In the genomic region with DNA sequence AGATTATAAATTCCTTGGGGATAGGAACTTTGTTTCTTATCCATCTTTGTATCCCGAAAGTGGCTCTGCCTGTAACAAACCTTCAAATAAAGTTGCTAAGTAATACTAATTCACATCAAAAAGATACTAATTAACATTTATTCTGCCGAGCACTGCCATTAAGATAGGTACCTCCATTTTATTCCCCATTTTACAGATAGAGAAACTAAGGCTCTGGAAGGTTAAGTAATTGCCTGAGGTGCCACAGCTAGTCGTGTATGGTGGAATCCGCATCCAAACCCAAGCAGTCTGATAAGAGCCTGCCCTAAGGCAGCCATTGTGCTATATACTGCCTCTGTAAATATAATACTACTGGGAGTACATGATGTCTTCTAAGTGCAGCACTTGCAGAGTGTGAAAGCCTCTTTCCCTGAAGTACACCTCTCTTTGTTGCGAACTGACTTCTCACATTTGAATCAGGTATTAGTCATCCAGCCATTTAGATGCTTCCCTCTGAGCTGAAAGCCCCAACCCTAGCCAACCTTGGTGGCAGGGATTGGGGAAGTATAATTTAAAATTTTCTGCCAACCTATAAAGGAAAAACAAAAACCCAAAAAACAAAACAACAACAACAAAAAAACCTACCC, we compare ENCODE assay signal across 10 cellular contexts.
A peak's percentile ranks its signal among the peaks of the same experiment; 100 is the strongest.
DNase-seq lines count a peak whose midpoint lies in the region; ATAC-seq and TF ChIP-seq lines count a peak whose summit lies in the region.
"Had no signal": no experiment of that assay in that cellular context is flagged by ENCODE, and none has a peak within 500 bp of the region (broad histone marks: within the 10 kb centered on the region; RNA-seq: fewer than 3 reads in every experiment).

No MANE protein-coding gene starts in this region.

- H3K4me1 ChIP-seq in PC-9 (replicated peaks; ENCODE audit: insufficient read depth): peaks cover 57% of the 10 kb centered on the region

- H3K9me3 ChIP-seq in PC-9 (ENCODE audit: insufficient read depth, low read depth) (no peaks in the 10 kb centered on the region), MG63 (no peaks in the 10 kb centered on the region)

- no peak for ATAC-seq in HG02623 (IDR thresholded peaks at IDR 0.05; ENCODE audit: unreplicated experiment)

- POLR2A ChIA-PET in PC-9 (lab: Charles Lee; ENCODE audit: unreplicated experiment): interaction anchor here (0.6 to 2.1 kb wide), 9 partner anchors 9 to 1115 kb away, joined by 3 to 28 read pairs (median 5); no protein-coding TSS in a partner anchor

- H3K27me3 Mint-ChIP-seq in stimulated activated naive CD8-positive, alpha-beta T cell treated with anti-CD3 and anti-CD28 coated beads, Interleukin-15, Interleukin-2, amounts not matched to agents 100 ng/mL and 50 ng/mL, for 24 hours: no peaks in the 10 kb centered on the region

- H3K4me3 Mint-ChIP-seq in stimulated activated naive CD8-positive, alpha-beta T cell treated with anti-CD3 and anti-CD28 coated beads, Interleukin-15, Interleukin-2, amounts not matched to agents 100 ng/mL and 50 ng/mL, for 24 hours: peak overlapping the region; percentile 64

- peak overlapping the region; percentile 92 for H3K4me2 ChIP-seq in PC-9

- H3F3A ChIP-seq in PC-9 (ENCODE audit: insufficient read depth, low read depth): peaks cover 47% of the 10 kb centered on the region

- H2AFZ ChIP-seq in PC-9: no peak overlapping the region

- intact Hi-C loops in PC-9 (cut with micrococcal nuclease; ENCODE audit: unreplicated experiment): no loop called here

- H3K4me3 ChIP-seq in PC-9 (peak overlapping the region; percentile 56; the same call in 1 of the 2 replicates), epithelial cell of esophagus (ENCODE audit: low read length) (no peak overlapping the region), MG63 (no peak overlapping the region)

- no peaks in the 10 kb centered on the region for H3K36me3 Mint-ChIP-seq in stimulated activated naive CD8-positive, alpha-beta T cell treated with anti-CD3 and anti-CD28 coated beads, Interleukin-15, Interleukin-2, amounts not matched to agents 100 ng/mL and 50 ng/mL, for 24 hours (ENCODE audit: low read depth)

- H3K9me2 ChIP-seq in PC-9 (ENCODE audit: insufficient read depth): no peaks in the 10 kb centered on the region

- DNase-seq in NK-92 treated with Interleukin-12 subunit alpha and Interleukin-12 subunit beta, amount 100 ng/mL, for 24 hours (lab: John Stamatoyannopoulos, UW): peak; percentile 31
- DNase-seq in NK-92 (lab: John Stamatoyannopoulos, UW; ENCODE audit: unreplicated experiment): no peak
- DNase-seq in PC-9: peak in 1 of 2 experiments; percentile 72
- DNase-seq in epithelial cell of esophagus (ENCODE audit: low read depth): peak; percentile 84
- no peak for DNase-seq in MG63
- no peak for DNase-seq in ecto neural progenitor cell (ENCODE audit: low spot score)
- DNase-seq: stimulated activated CD4-positive, alpha-beta T cell treated with anti-CD3 and anti-CD28 coated beads, Interleukin-1b, Interleukin-23, amount 100 ng/mL, for 48 hours; T-helper 9 cell had no signal

- CTCF ChIA-PET in PC-9 (lab: Charles Lee): interaction anchor here (0.6 kb wide), 1 partner anchor 78 kb away, joined by 7 read pairs; no protein-coding TSS in a partner anchor

- no peaks in the 10 kb centered on the region for H4K20me1 ChIP-seq in PC-9 (ENCODE audit: insufficient read depth)

- peaks cover 70% of the 10 kb centered on the region for H3K4me1 Mint-ChIP-seq in stimulated activated naive CD8-positive, alpha-beta T cell treated with anti-CD3 and anti-CD28 coated beads, Interleukin-15, Interleukin-2, amounts not matched to agents 100 ng/mL and 50 ng/mL, for 24 hours (ENCODE audit: low read depth)

- H3K27me3 ChIP-seq in PC-9 (ENCODE audit: insufficient read depth, low read depth) (no peaks in the 10 kb centered on the region), MG63 (no peaks in the 10 kb centered on the region)

- peak overlapping the region; percentile 85 for H3K27ac Mint-ChIP-seq in stimulated activated naive CD8-positive, alpha-beta T cell treated with anti-CD3 and anti-CD28 coated beads, Interleukin-15, Interleukin-2, amounts not matched to agents 100 ng/mL and 50 ng/mL, for 24 hours

- peak overlapping the region; percentile 96 for H3K27ac ChIP-seq in PC-9

- no peaks in the 10 kb centered on the region for H3K36me3 ChIP-seq in PC-9 (ENCODE audit: low read depth)
- no peaks in the 10 kb centered on the region for H3K36me3 ChIP-seq in MG63

- no peaks in the 10 kb centered on the region for H3K9me3 Mint-ChIP-seq in stimulated activated naive CD8-positive, alpha-beta T cell treated with anti-CD3 and anti-CD28 coated beads, Interleukin-15, Interleukin-2, amounts not matched to agents 100 ng/mL and 50 ng/mL, for 24 hours

- TF ChIP-seq CTCF in PC-9 (conservative IDR thresholded peaks at IDR 0.05): no peak
- TF ChIP-seq CTCF in epithelial cell of esophagus (IDR thresholded peaks at IDR 0.05; ENCODE audit: insufficient read depth, low read depth, low read length, missing control alignments): no peak

- H3K79me2 ChIP-seq in PC-9 (ENCODE audit: low read depth): no peaks in the 10 kb centered on the region

- BruUV-seq in PC-9 (replicated peaks; lab: Mats Ljungman, UMichigan): no TSS peak

Comparison
In these comparisons a context has a peak if more than half of its experiments do, and no peak if none do; other contexts are left out.
1. DNase-seq: peak in NK-92 treated with Interleukin-12 subunit alpha and Interleukin-12 subunit beta, amount 100 ng/mL, for 24 hours (single experiment) and epithelial cell of esophagus (single experiment); none in NK-92 (single experiment), MG63 (single experiment) and ecto neural progenitor cell (single experiment).